23 cellular contexts compared by ENCODE assay signal in genomic region chr2:182605166-182605565, GRCh38.
"Had no signal": no experiment of that assay in that cellular context is flagged by ENCODE, and none has a peak within 500 bp of the region (broad histone marks: within the 10 kb centered on the region; RNA-seq: fewer than 3 reads in every experiment).

No MANE protein-coding gene starts in this region.

- DNase-seq: hippocampal formation; left ventricle myocardium inferior; midbrain; mucosa of descending colon; naive thymus-derived CD4-positive, alpha-beta T cell; pancreas; posterior cingulate gyrus; retina; right cardiac atrium; spleen; stimulated activated CD4-positive, alpha-beta T cell treated with anti-CD3 and anti-CD28 coated beads, Interleukin-4, amount 100 ng/mL, for 24 hours; stimulated activated naive CD4-positive, alpha-beta T cell; substantia nigra; upper lobe of left lung had no signal

- H3K36me3 Mint-ChIP-seq: naive thymus-derived CD4-positive, alpha-beta T cell; natural killer cell treated with Interleukin-12 subunit alpha and Interleukin-12 subunit beta and Interleukin-15 and Interleukin-18, amount 100 ng/mL, for 72 hours; stimulated activated effector memory CD8-positive, alpha-beta T cell treated with anti-CD3 and anti-CD28 coated beads, Interleukin-12 subunit alpha, Interleukin-12 subunit beta, amount 100 ng/mL, for 72 hours had no signal

- H3K4me1 ChIP-seq: left ventricle myocardium inferior, pancreas, prostate gland, spleen, tibial nerve, upper lobe of left lung, vagina had no signal

- H3K27ac Mint-ChIP-seq: naive thymus-derived CD4-positive, alpha-beta T cell; natural killer cell treated with Interleukin-12 subunit alpha and Interleukin-12 subunit beta and Interleukin-15 and Interleukin-18, amount 100 ng/mL, for 72 hours; stimulated activated effector memory CD8-positive, alpha-beta T cell treated with anti-CD3 and anti-CD28 coated beads, Interleukin-12 subunit alpha, Interleukin-12 subunit beta, amount 100 ng/mL, for 72 hours; stimulated activated naive CD8-positive, alpha-beta T cell treated with anti-CD3 and anti-CD28 coated beads, Interleukin-15, Interleukin-2, amounts not matched to agents 100 ng/mL and 50 ng/mL, for 24 hours had no signal

- ATAC-seq: mucosa of descending colon; naive thymus-derived CD4-positive, alpha-beta T cell; natural killer cell treated with Interleukin-12 subunit alpha and Interleukin-12 subunit beta and Interleukin-15 and Interleukin-18, amount 100 ng/mL, for 72 hours; pancreas; right cardiac atrium; sciatic nerve; stimulated activated effector memory CD8-positive, alpha-beta T cell treated with anti-CD3 and anti-CD28 coated beads, Interleukin-12 subunit alpha, Interleukin-12 subunit beta, amount 100 ng/mL, for 72 hours had no signal

- H3K9me3 Mint-ChIP-seq: natural killer cell treated with Interleukin-12 subunit alpha and Interleukin-12 subunit beta and Interleukin-15 and Interleukin-18, amount 100 ng/mL, for 72 hours; stimulated activated effector memory CD8-positive, alpha-beta T cell treated with anti-CD3 and anti-CD28 coated beads, Interleukin-12 subunit alpha, Interleukin-12 subunit beta, amount 100 ng/mL, for 72 hours; stimulated activated naive CD8-positive, alpha-beta T cell treated with anti-CD3 and anti-CD28 coated beads, Interleukin-15, Interleukin-2, amounts not matched to agents 100 ng/mL and 50 ng/mL, for 24 hours had no signal

- H3K4me3 ChIP-seq: left ventricle myocardium inferior, lung, mucosa of descending colon, pancreas, prostate gland, skin epidermis, spleen, tibial nerve, upper lobe of left lung, vagina had no signal

- H3K9me3 ChIP-seq: left ventricle myocardium inferior, mucosa of descending colon, pancreas, prostate gland, upper lobe of left lung, vagina had no signal

- H3K4me1 Mint-ChIP-seq: stimulated activated effector memory CD8-positive, alpha-beta T cell treated with anti-CD3 and anti-CD28 coated beads, Interleukin-12 subunit alpha, Interleukin-12 subunit beta, amount 100 ng/mL, for 72 hours had no signal

- H3K27me3 ChIP-seq: pancreas, spleen, tibial nerve, upper lobe of left lung, vagina had no signal

- H3K4me3 Mint-ChIP-seq: naive thymus-derived CD4-positive, alpha-beta T cell; natural killer cell treated with Interleukin-12 subunit alpha and Interleukin-12 subunit beta and Interleukin-15 and Interleukin-18, amount 100 ng/mL, for 72 hours; stimulated activated effector memory CD8-positive, alpha-beta T cell treated with anti-CD3 and anti-CD28 coated beads, Interleukin-12 subunit alpha, Interleukin-12 subunit beta, amount 100 ng/mL, for 72 hours; stimulated activated naive CD8-positive, alpha-beta T cell treated with anti-CD3 and anti-CD28 coated beads, Interleukin-15, Interleukin-2, amounts not matched to agents 100 ng/mL and 50 ng/mL, for 24 hours had no signal

- H3K36me3 ChIP-seq: left ventricle myocardium inferior, pancreas, prostate gland, spleen, tibial nerve, upper lobe of left lung, vagina had no signal

- H3K27ac ChIP-seq: left ventricle myocardium inferior, pancreas, prostate gland, skin epidermis, spleen, tibial nerve, upper lobe of left lung, vagina had no signal

- H3K27me3 Mint-ChIP-seq: natural killer cell treated with Interleukin-12 subunit alpha and Interleukin-12 subunit beta and Interleukin-15 and Interleukin-18, amount 100 ng/mL, for 72 hours; stimulated activated naive CD8-positive, alpha-beta T cell treated with anti-CD3 and anti-CD28 coated beads, Interleukin-15, Interleukin-2, amounts not matched to agents 100 ng/mL and 50 ng/mL, for 24 hours had no signal
